In genomic region chr10:107728807-107729206, GRCh38 we compare ENCODE assay signal across 12 cellular contexts.
A peak's percentile ranks its signal among the peaks of the same experiment; 100 is the strongest.
DNase-seq lines count a peak whose midpoint lies in the region; ATAC-seq and TF ChIP-seq lines count a peak whose summit lies in the region.
"Had no signal": no experiment of that assay in that cellular context is flagged by ENCODE, and none has a peak within 500 bp of the region (broad histone marks: within the 10 kb centered on the region; RNA-seq: fewer than 3 reads in every experiment).

No MANE protein-coding gene starts in this region.

- TF ChIP-seq CTCF in NB4 (IDR thresholded peaks at IDR 0.05; ENCODE audit: low read depth, low read length), result no peak

- no peak for TF ChIP-seq POLR2A in NB4 (IDR thresholded peaks at IDR 0.05; ENCODE audit: extremely low read depth, insufficient read length)

- DNase-seq in NB4 (ENCODE audit: low read depth) (peak; percentile 71), kidney tubule cell (ENCODE audit: low spot score) (peak; percentile 22), dermis blood vessel endothelial cell (no peak), NCI-H524 (lab: John Stamatoyannopoulos, UW) (no peak), head of caudate nucleus (no peak)
- no peak for DNase-seq in activated naive CD4-positive, alpha-beta T cell treated with anti-CD3 and anti-CD28 coated beads, Interleukin-2, amount 50 U/mL, for 16 hours
- DNase-seq: IMR-90, midbrain, NCI-H510A, T-helper 2 cell had no signal

- intact Hi-C loops in head of caudate nucleus (cut with DNase I), result no loop called here

- ATAC-seq in GM18498 (IDR thresholded peaks at IDR 0.05; ENCODE audit: unreplicated experiment) (peak; percentile 70), GM21529 (IDR thresholded peaks at IDR 0.05; ENCODE audit: unreplicated experiment) (peak; percentile 68)

- no peak overlapping the region for H3K4me3 ChIP-seq in NB4 (ENCODE audit: low read depth, low read length)

Comparison
In these comparisons a context has a peak if more than half of its experiments do, and no peak if none do; other contexts are left out.
1. DNase-seq: peak in NB4 (single experiment) and kidney tubule cell (single experiment); none in activated naive CD4-positive, alpha-beta T cell treated with anti-CD3 and anti-CD28 coated beads, Interleukin-2, amount 50 U/mL, for 16 hours (single experiment), dermis blood vessel endothelial cell (single experiment), NCI-H524 (0 of 2) and head of caudate nucleus (0 of 42).